Comparison of ENCODE assay signal across 1 cellular context in the genomic region with DNA sequence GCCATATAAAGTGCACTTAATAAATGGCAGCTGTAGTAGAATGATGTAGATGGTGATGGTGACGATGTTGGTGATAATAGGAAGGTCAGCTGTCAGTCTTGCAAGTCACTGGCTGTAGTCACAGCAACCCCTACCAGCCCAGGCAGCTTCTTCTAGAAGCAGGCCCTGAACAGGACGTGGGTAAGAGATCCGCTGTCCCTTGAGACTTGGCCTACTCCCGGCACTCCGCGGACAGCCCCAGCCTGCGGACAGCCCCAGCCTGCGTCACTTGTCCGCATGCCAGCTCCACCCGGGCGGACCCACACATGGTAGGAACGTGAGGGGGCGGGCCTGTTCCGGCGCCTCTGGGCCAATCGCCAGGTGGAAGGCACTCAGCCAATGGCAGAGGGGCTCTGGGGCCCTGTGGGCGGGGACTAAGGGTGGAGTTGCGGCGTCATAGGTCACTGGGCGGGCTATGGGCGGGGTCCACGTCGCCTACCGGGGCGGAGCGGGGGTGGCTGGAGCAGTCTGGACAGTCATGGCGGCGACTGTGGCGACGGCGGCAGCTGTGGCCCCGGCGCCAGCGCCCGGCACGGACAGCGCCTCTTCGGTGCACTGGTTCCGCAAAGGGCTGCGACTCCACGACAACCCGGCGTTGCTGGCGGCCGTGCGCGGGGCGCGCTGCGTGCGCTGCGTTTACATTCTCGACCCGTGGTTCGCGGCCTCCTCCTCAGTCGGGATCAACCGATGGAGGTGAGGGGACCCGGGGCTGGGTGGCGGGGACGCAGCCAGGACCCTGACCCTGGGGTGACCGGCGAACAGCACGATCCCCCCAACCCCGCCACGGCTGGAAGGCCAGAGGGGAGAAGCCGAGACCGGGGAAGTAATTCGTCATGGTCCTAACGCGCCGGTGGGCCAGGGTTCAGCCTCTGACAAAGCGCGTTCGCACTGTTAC.
TF ChIP-seq lines count a peak whose summit lies in the region.

A gene (plus strand): TSS at position 502 of the 934 bp plus-strand sequence. CDS start 16 bp downstream, at position 518.

TF ChIP-seq in GM12878, 131 proteins besides CTCF, POLR2A, EP300 and RAD21 (continued from another document):
- TF ChIP-seq, protein P1, sequence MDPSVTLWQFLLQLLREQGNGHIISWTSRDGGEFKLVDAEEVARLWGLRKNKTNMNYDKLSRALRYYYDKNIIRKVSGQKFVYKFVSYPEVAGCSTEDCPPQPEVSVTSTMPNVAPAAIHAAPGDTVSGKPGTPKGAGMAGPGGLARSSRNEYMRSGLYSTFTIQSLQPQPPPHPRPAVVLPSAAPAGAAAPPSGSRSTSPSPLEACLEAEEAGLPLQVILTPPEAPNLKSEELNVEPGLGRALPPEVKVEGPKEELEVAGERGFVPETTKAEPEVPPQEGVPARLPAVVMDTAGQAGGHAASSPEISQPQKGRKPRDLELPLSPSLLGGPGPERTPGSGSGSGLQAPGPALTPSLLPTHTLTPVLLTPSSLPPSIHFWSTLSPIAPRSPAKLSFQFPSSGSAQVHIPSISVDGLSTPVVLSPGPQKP (IDR thresholded peaks at IDR 0.05; ENCODE audit: low read depth, low read length): no peak; the same call in 1 of the 2 replicates
- TF ChIP-seq PAX8 (IDR thresholded peaks at IDR 0.05): no peak
- TF ChIP-seq IKZF1 (conservative IDR thresholded peaks at IDR 0.05): peak; percentile 83
- TF ChIP-seq JUNB (IDR thresholded peaks at IDR 0.05): no peak
- TF ChIP-seq TAF1 (IDR thresholded peaks at IDR 0.05; ENCODE audit: borderline replicate concordance, low read depth, low read length): peak; percentile 93
- TF ChIP-seq SMARCA5 (IDR thresholded peaks at IDR 0.05): peak; percentile 79; the same call in 1 of the 2 replicates
- TF ChIP-seq, protein P2, sequence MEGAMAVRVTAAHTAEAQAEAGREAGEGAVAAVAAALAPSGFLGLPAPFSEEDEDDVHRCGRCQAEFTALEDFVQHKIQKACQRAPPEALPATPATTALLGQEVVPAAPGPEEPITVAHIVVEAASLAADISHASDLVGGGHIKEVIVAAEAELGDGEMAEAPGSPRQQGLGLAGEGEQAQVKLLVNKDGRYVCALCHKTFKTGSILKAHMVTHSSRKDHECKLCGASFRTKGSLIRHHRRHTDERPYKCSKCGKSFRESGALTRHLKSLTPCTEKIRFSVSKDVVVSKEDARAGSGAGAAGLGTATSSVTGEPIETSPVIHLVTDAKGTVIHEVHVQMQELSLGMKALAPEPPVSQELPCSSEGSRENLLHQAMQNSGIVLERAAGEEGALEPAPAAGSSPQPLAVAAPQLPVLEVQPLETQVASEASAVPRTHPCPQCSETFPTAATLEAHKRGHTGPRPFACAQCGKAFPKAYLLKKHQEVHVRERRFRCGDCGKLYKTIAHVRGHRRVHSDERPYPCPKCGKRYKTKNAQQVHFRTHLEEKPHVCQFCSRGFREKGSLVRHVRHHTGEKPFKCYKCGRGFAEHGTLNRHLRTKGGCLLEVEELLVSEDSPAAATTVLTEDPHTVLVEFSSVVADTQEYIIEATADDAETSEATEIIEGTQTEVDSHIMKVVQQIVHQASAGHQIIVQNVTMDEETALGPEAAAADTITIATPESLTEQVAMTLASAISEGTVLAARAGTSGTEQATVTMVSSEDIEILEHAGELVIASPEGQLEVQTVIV (IDR thresholded peaks at IDR 0.05; ENCODE audit: borderline replicate concordance, partially characterized antibody): no peak
- TF ChIP-seq SREBF1 (IDR thresholded peaks at IDR 0.05; ENCODE audit: low read length): no peak
- TF ChIP-seq BHLHE40 (IDR thresholded peaks at IDR 0.05; ENCODE audit: borderline replicate concordance in 1 of 2, low read depth in 2 of 2, low read length in 1 of 2): peak; percentile 100
- no peak for TF ChIP-seq ZBED1 (IDR thresholded peaks at IDR 0.05; ENCODE audit: borderline replicate concordance)
- no peak for TF ChIP-seq SUZ12 (IDR thresholded peaks at IDR 0.05; ENCODE audit: unreplicated experiment)
- no peak for TF ChIP-seq MEF2A (IDR thresholded peaks at IDR 0.05; ENCODE audit: insufficient read depth, low read depth, low read length)
